ENCODE assay signal across 24 cellular contexts in genomic region chr22:47073101-47073500, GRCh38.
"Had no signal": no experiment of that assay in that cellular context is flagged by ENCODE, and none has a peak within 500 bp of the region (broad histone marks: within the 10 kb centered on the region; RNA-seq: fewer than 3 reads in every experiment).

No MANE protein-coding gene starts in this region.

- H3K4me3 Mint-ChIP-seq: dendritic cell treated with granulocyte-macrophage colony-stimulating factor and Interleukin-4, amounts not matched to agents 40 ng/mL and 50 ng/mL, for 4 days; natural killer cell; type B pancreatic cell had no signal

- H3K27ac Mint-ChIP-seq: dendritic cell treated with granulocyte-macrophage colony-stimulating factor and Interleukin-4, amounts not matched to agents 40 ng/mL and 50 ng/mL, for 4 days; type B pancreatic cell had no signal

- H3K27ac ChIP-seq: colonic mucosa, gastrocnemius medialis, heart left ventricle, hepatocyte, ovary, right atrium auricular region, stomach, testis, tibial artery had no signal

- H3K9me3 ChIP-seq: colonic mucosa, ovary, testis had no signal

- H3K4me1 ChIP-seq: colonic mucosa, gastrocnemius medialis, heart left ventricle, right atrium auricular region, stomach, testis, tibial artery had no signal

- H3K36me3 ChIP-seq: colonic mucosa, ovary had no signal

- DNase-seq: colonic mucosa; effector CD8-positive, alpha-beta T cell; erythroblast; gastrocnemius medialis; heart left ventricle; kidney; mesendoderm; natural killer cell; occipital lobe; ovary; stimulated activated CD4-positive, alpha-beta T cell treated with anti-CD3 and anti-CD28 coated beads, Interleukin-12 subunit alpha, Interleukin-12 subunit beta, amount 100 ng/mL, for 4 hours; stimulated activated CD4-positive, alpha-beta T cell treated with anti-CD3 and anti-CD28 coated beads, Interleukin-1b, Interleukin-23, amount 100 ng/mL, for 48 hours; stimulated activated CD4-positive, alpha-beta T cell treated with anti-CD3 and anti-CD28 coated beads, Interleukin-4, amount 100 ng/mL, for 1 hour; stimulated activated CD8-positive, alpha-beta memory T cell treated with anti-CD3 and anti-CD28 coated beads, Interleukin-4, amount 100 ng/mL, for 48 hours; stimulated activated naive CD4-positive, alpha-beta T cell treated with Interleukin-2 at 50 U/mL for 16 hours; stomach; testis had no signal

- H3K27me3 Mint-ChIP-seq: dendritic cell treated with granulocyte-macrophage colony-stimulating factor and Interleukin-4, amounts not matched to agents 40 ng/mL and 50 ng/mL, for 4 days; type B pancreatic cell had no signal

- H3K4me3 ChIP-seq: colonic mucosa, gastrocnemius medialis, heart left ventricle, hepatocyte, lung, ovary, right atrium auricular region, smooth muscle cell, stomach, testis, tibial artery had no signal

- H3K27me3 ChIP-seq: colonic mucosa, gastrocnemius medialis, heart left ventricle, hepatocyte, ovary, right atrium auricular region, stomach, testis, tibial artery had no signal
